ENCODE assay signal across 8 cellular contexts in the genomic region with DNA sequence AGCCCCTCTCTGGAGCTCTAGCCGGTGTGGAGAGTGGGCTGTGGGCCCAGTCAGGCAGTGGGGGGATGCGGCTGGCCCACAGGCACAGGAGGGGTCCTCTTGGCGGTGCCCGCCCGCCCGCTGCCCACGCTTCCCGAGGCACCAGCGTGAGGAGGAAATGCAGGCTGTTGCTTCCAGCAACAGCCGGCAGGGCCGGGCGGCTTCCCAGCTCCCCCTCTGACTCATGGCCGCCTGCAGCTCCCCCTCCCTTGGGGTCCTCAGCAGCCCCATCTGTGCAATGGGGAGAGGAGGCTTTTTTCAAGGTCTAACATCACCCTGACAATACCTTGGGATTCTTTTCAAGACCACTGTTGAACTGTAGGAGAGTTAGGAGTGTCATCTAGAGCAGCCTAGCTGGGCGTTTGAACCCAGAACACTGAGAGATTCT.
DNase-seq lines count a peak whose midpoint lies in the region; ATAC-seq, FAIRE-seq and TF ChIP-seq lines count a peak whose summit lies in the region.

No MANE protein-coding gene starts in this region.

- H3K36me3 ChIP-seq in parathyroid adenoma (ENCODE audit: control insufficient read depth, insufficient read depth, low read length): no peaks in the 10 kb centered on the region

- no peaks in the 10 kb centered on the region for H3K9me3 ChIP-seq in parathyroid adenoma (ENCODE audit: control insufficient read depth, low read length)

- H3K4me3 ChIP-seq in parathyroid adenoma (ENCODE audit: low read depth, low read length): no peak overlapping the region

- no peaks in the 10 kb centered on the region for H3K27me3 ChIP-seq in parathyroid adenoma (ENCODE audit: control insufficient read depth, insufficient read depth, low read length)

- H3K9ac ChIP-seq in parathyroid adenoma: no peak overlapping the region

- peaks cover 87% of the 10 kb centered on the region for H3K4me1 ChIP-seq in parathyroid adenoma

- no peak overlapping the region for H2AFZ ChIP-seq in parathyroid adenoma

- peak overlapping the region; percentile 92 for H3K27ac ChIP-seq in parathyroid adenoma

- no peak for FAIRE-seq in RCC 7860 (lab: Jason Lieb, UNC)

- DNase-seq in CD1c-positive myeloid dendritic cell (ENCODE audit: extremely low spot score): peak; percentile 60
- peak; percentile 64 for DNase-seq in RCC 7860 (ENCODE audit: low spot score)
- DNase-seq in fibroblast of gingiva (ENCODE audit: low read depth): peak; percentile 52
- no peak for DNase-seq in activated CD4-positive, alpha-beta T cell treated with anti-CD3 and anti-CD28 coated beads for 4 hours
- DNase-seq in iPS-NIHi7 (ENCODE audit: extremely low spot score): no peak

- H3K4me2 ChIP-seq in parathyroid adenoma (ENCODE audit: low read length): no peak overlapping the region

- no peak for TF ChIP-seq CTCF in parathyroid adenoma (IDR thresholded peaks at IDR 0.05)

- H3K79me2 ChIP-seq in parathyroid adenoma: peaks cover 57% of the 10 kb centered on the region

- no peak for ATAC-seq in GM19035 (IDR thresholded peaks at IDR 0.05; ENCODE audit: unreplicated experiment)
- no peak for ATAC-seq in HG02884 (IDR thresholded peaks at IDR 0.05; ENCODE audit: unreplicated experiment)

Comparison
In these comparisons a context has a peak if more than half of its experiments do, and no peak if none do; other contexts are left out.
1. DNase-seq: peak in CD1c-positive myeloid dendritic cell (single experiment), RCC 7860 (single experiment) and fibroblast of gingiva (single experiment); none in activated CD4-positive, alpha-beta T cell treated with anti-CD3 and anti-CD28 coated beads for 4 hours (0 of 2) and iPS-NIHi7 (single experiment).